ENCODE assay signal across 31 cellular contexts in genomic region chr17:80727409-80727755, GRCh38.
DNase-seq lines count a peak whose midpoint lies in the region; FAIRE-seq and TF ChIP-seq lines count a peak whose summit lies in the region.
"Had no signal": no experiment of that assay in that cellular context is flagged by ENCODE, and none has a peak within 500 bp of the region (broad histone marks: within the 10 kb centered on the region; RNA-seq: fewer than 3 reads in every experiment).

No MANE protein-coding gene starts in this region.

- H3K4me3 Mint-ChIP-seq in endothelial cell (ENCODE audit: unreplicated experiment) (peak overlapping the region; percentile 4), neural progenitor cell (no peak overlapping the region)
- H3K4me3 Mint-ChIP-seq: activated CD4-positive, alpha-beta memory T cell treated with anti-CD3 and anti-CD28 coated beads, Interleukin-2, amount 10 ng/mL, durations not matched to agents 7 days and 5 days; activated naive CD8-positive, alpha-beta T cell; nephron progenitor cell; stimulated activated naive CD8-positive, alpha-beta T cell treated with anti-CD3 and anti-CD28 coated beads, Interleukin-15, Interleukin-2, amounts not matched to agents 100 ng/mL and 50 ng/mL, for 24 hours had no signal

- H3F3A ChIP-seq in neural progenitor cell (ENCODE audit: low read depth), result no peaks in the 10 kb centered on the region

- H3K9me3 Mint-ChIP-seq in endothelial cell (ENCODE audit: unreplicated experiment) (no peaks in the 10 kb centered on the region), neural progenitor cell (no peaks in the 10 kb centered on the region)
- H3K9me3 Mint-ChIP-seq: activated CD4-positive, alpha-beta memory T cell treated with anti-CD3 and anti-CD28 coated beads, Interleukin-2, amount 10 ng/mL, durations not matched to agents 7 days and 5 days; stimulated activated naive CD8-positive, alpha-beta T cell treated with anti-CD3 and anti-CD28 coated beads, Interleukin-15, Interleukin-2, amounts not matched to agents 100 ng/mL and 50 ng/mL, for 24 hours had no signal

- H3K27ac Mint-ChIP-seq in endothelial cell (ENCODE audit: unreplicated experiment) (no peak overlapping the region), neural progenitor cell (peak overlapping the region; percentile 65)
- H3K27ac Mint-ChIP-seq: activated CD4-positive, alpha-beta memory T cell treated with anti-CD3 and anti-CD28 coated beads, Interleukin-2, amount 10 ng/mL, durations not matched to agents 7 days and 5 days; activated naive CD8-positive, alpha-beta T cell; nephron progenitor cell; stimulated activated naive CD8-positive, alpha-beta T cell treated with anti-CD3 and anti-CD28 coated beads, Interleukin-15, Interleukin-2, amounts not matched to agents 100 ng/mL and 50 ng/mL, for 24 hours had no signal

- no peaks in the 10 kb centered on the region for H3K79me2 ChIP-seq in neural progenitor cell (ENCODE audit: low read depth)

- H3K4me1 ChIP-seq in BLaER1, result peaks cover 41% of the 10 kb centered on the region
- peaks cover 14% of the 10 kb centered on the region for H3K4me1 ChIP-seq in neural progenitor cell
- H3K4me1 ChIP-seq in colonic mucosa, result no peaks in the 10 kb centered on the region
- H3K4me1 ChIP-seq: ascending aorta, pancreas, testis had no signal

- no peak overlapping the region for H3K27ac ChIP-seq in BLaER1
- no peak overlapping the region for H3K27ac ChIP-seq in neural progenitor cell
- H3K27ac ChIP-seq in colonic mucosa, result no peak overlapping the region
- H3K27ac ChIP-seq: ascending aorta, cardiac muscle cell, lower lobe of right lung, pancreas, SK-N-MC, testis had no signal

- no peak overlapping the region for H2AFZ ChIP-seq in neural progenitor cell (replicated peaks)

- H3K4me1 Mint-ChIP-seq in endothelial cell (ENCODE audit: unreplicated experiment) (peaks cover 11% of the 10 kb centered on the region), neural progenitor cell (peaks cover 41% of the 10 kb centered on the region)

- DNase-seq in GM19239 (ENCODE audit: insufficient read length, low spot score) (no peak), endothelial cell (ENCODE audit: low spot score) (no peak), neural progenitor cell (ENCODE audit: low spot score) (no peak), colonic mucosa (no peak), NCI-H2107 treated with DMSO at 0.1 percent for 48 hours (lab: John Stamatoyannopoulos, UW; ENCODE audit: unreplicated experiment) (no peak), foreskin melanocyte (no peak)
- DNase-seq: activated CD4-positive, alpha-beta memory T cell treated with anti-CD3 and anti-CD28 coated beads, Interleukin-2, amount 10 ng/mL, durations not matched to agents 7 days and 5 days; activated CD4-positive, alpha-beta T cell treated with anti-CD3 and anti-CD28 coated beads for 1 hour; activated effector memory CD4-positive, alpha-beta T cell treated with Interleukin-2 at 50 U/mL for 16 hours; activated T-cell treated with anti-CD3 and anti-CD28 coated beads for 4 hours; DMS153; islet precursor cell; lower lobe of right lung; mucosa of descending colon; NCI-H1417 treated with DMSO at 0.1 percent for 48 hours; NCI-H2029 treated with DMSO at 0.1 percent for 48 hours; NCI-H2227 treated with DMSO at 0.1 percent for 48 hours; NCI-H526; nephron progenitor cell; pancreas; PC-3; stimulated activated CD4-positive, alpha-beta T cell treated with anti-CD3 and anti-CD28 coated beads, Interleukin-1b, Interleukin-23, amount 100 ng/mL, for 48 hours; testis had no signal

- H4K20me1 ChIP-seq in BLaER1 (peaks cover 82% of the 10 kb centered on the region), neural progenitor cell (ENCODE audit: low read depth) (no peaks in the 10 kb centered on the region)

- H3K36me3 ChIP-seq in BLaER1 (0 out of 2 replicates have a peak, but pooled peaks cover 4% of the 10 kb centered on the region), neural progenitor cell (no peaks in the 10 kb centered on the region), colonic mucosa (no peaks in the 10 kb centered on the region)
- H3K36me3 ChIP-seq: cardiac muscle cell, pancreas had no signal

- no peaks in the 10 kb centered on the region for H3K9me3 ChIP-seq in BLaER1
- no peaks in the 10 kb centered on the region for H3K9me3 ChIP-seq in neural progenitor cell (ENCODE audit: low read depth)
- H3K9me3 ChIP-seq in colonic mucosa, result no peaks in the 10 kb centered on the region
- H3K9me3 ChIP-seq: ascending aorta, lower lobe of right lung, mucosa of descending colon, pancreas, testis had no signal

- peak; percentile 33 for FAIRE-seq in GM19239 (lab: Jason Lieb, UNC)
- FAIRE-seq: GM12892, pancreas, TTC549 had no signal

- peaks cover 5% of the 10 kb centered on the region for H3K36me3 Mint-ChIP-seq in endothelial cell (ENCODE audit: low read depth, unreplicated experiment)
- peaks cover 9% of the 10 kb centered on the region for H3K36me3 Mint-ChIP-seq in neural progenitor cell

- intact Hi-C loops in colonic mucosa (cut with DNase I), result no loop called here

- H3K27me3 Mint-ChIP-seq in endothelial cell (ENCODE audit: unreplicated experiment) (peaks cover 11% of the 10 kb centered on the region), neural progenitor cell (ENCODE audit: insufficient read depth, low read depth) (peaks cover under 1% of the 10 kb centered on the region)
- H3K27me3 Mint-ChIP-seq: activated CD4-positive, alpha-beta memory T cell treated with anti-CD3 and anti-CD28 coated beads, Interleukin-2, amount 10 ng/mL, durations not matched to agents 7 days and 5 days; activated naive CD8-positive, alpha-beta T cell; stimulated activated naive CD8-positive, alpha-beta T cell treated with anti-CD3 and anti-CD28 coated beads, Interleukin-15, Interleukin-2, amounts not matched to agents 100 ng/mL and 50 ng/mL, for 24 hours had no signal

- H3K27me3 ChIP-seq in BLaER1, result no peaks in the 10 kb centered on the region
- H3K27me3 ChIP-seq in neural progenitor cell, result no peaks in the 10 kb centered on the region
- no peaks in the 10 kb centered on the region for H3K27me3 ChIP-seq in colonic mucosa
- H3K27me3 ChIP-seq: ascending aorta, cardiac muscle cell, pancreas, testis had no signal

- TF ChIP-seq CTCF in endothelial cell (IDR thresholded peaks at IDR 0.05; ENCODE audit: unreplicated experiment), result no peak
- no peak for TF ChIP-seq CTCF in neural progenitor cell (IDR thresholded peaks at IDR 0.05)
- TF ChIP-seq CTCF in colonic mucosa (IDR thresholded peaks at IDR 0.05), result no peak

- H3K4me3 ChIP-seq in BLaER1 (no peak overlapping the region; the same call in 1 of the 2 replicates), neural progenitor cell (no peak overlapping the region), colonic mucosa (no peak overlapping the region)
- H3K4me3 ChIP-seq: ascending aorta, cardiac muscle cell, lower lobe of right lung, mucosa of descending colon, pancreas, SK-N-MC, testis had no signal

- peak overlapping the region; percentile 94 for H3K4me2 ChIP-seq in BLaER1
- H3K4me2 ChIP-seq in neural progenitor cell, result no peak overlapping the region

- H3K9ac ChIP-seq in BLaER1, result no peak overlapping the region
- no peak overlapping the region for H3K9ac ChIP-seq in neural progenitor cell
- H3K9ac ChIP-seq in colonic mucosa (ENCODE audit: low read depth in 2 of 2, low read length in 2 of 2), result no peak overlapping the region
